ENCODE assay signal across 20 cellular contexts in genomic region chr19:19635313-19635702, GRCh38. TPM values are rescaled to one million over a fixed set of nuclear protein-coding genes. Genes with fewer than 3 reads are reported as not detected.
DNase-seq lines count a peak whose midpoint lies in the region; ATAC-seq and TF ChIP-seq lines count a peak whose summit lies in the region.
"Had no signal": no experiment of that assay in that cellular context is flagged by ENCODE, and none has a peak within 500 bp of the region (broad histone marks: within the 10 kb centered on the region; RNA-seq: fewer than 3 reads in every experiment).

No MANE protein-coding gene starts in this region.

- no peak for DNase-seq in activated CD4-positive, alpha-beta memory T cell treated with anti-CD3 and anti-CD28 coated beads for 36 hours
- DNase-seq in activated CD4-positive, alpha-beta memory T cell treated with anti-CD3 and anti-CD28 coated beads, Interleukin-2, amount 10 ng/mL, durations not matched to agents 7 days and 5 days, result no peak
- DNase-seq in CD4-positive, alpha-beta T cell, result no peak
- no peak for DNase-seq in activated naive CD8-positive, alpha-beta T cell treated with anti-CD3 and anti-CD28 coated beads, Interleukin-2, amount 50 U/mL, for 24 hours
- DNase-seq in osteoblast (ENCODE audit: insufficient read length, low spot score, missing footprints) (peak; percentile 86), NCI-H1048 (lab: John Stamatoyannopoulos, UW) (no peak), SJCRH30 (no peak)
- DNase-seq: BE2C, HCEC 1CT, MM.1S, NCI-H1417, NCI-H1694 treated with DMSO at 0.1 percent for 48 hours, NCI-H2081, NCI-H2227 treated with DMSO at 0.1 percent for 48 hours, NCI-H526 treated with DMSO at 0.1 percent for 48 hours, Right ventricle myocardium superior, RPMI8226 had no signal

- H2AFZ ChIP-seq in osteoblast (ENCODE audit: low read length), result no peak overlapping the region

- intact Hi-C loops in activated CD4-positive, alpha-beta memory T cell treated with anti-CD3 and anti-CD28 coated beads for 36 hours (cut with micrococcal nuclease), result no loop called here
- intact Hi-C loops in CD4-positive, alpha-beta T cell (cut with DNase I, micrococcal nuclease), result no loop called here

- H3K4me3 Mint-ChIP-seq in activated CD4-positive, alpha-beta memory T cell treated with anti-CD3 and anti-CD28 coated beads for 36 hours, result no peak overlapping the region
- H3K4me3 Mint-ChIP-seq in activated CD4-positive, alpha-beta memory T cell treated with anti-CD3 and anti-CD28 coated beads, Interleukin-2, amount 10 ng/mL, durations not matched to agents 7 days and 5 days, result no peak overlapping the region
- H3K4me3 Mint-ChIP-seq in CD4-positive, alpha-beta T cell, result no peak overlapping the region
- H3K4me3 Mint-ChIP-seq in activated naive CD8-positive, alpha-beta T cell treated with anti-CD3 and anti-CD28 coated beads, Interleukin-2, amount 50 U/mL, for 24 hours, result no peak overlapping the region

- H3K4me3 ChIP-seq in osteoblast (ENCODE audit: insufficient read depth, low read length) (no peak overlapping the region), SJCRH30 (no peak overlapping the region)

- no peak for TF ChIP-seq CTCF in CD4-positive, alpha-beta T cell (IDR thresholded peaks at IDR 0.05)
- TF ChIP-seq CTCF in osteoblast (IDR thresholded peaks at IDR 0.05; ENCODE audit: extremely low read depth, low read depth, low read length), result no peak

- no peaks in the 10 kb centered on the region for H3K79me2 ChIP-seq in osteoblast (ENCODE audit: insufficient read depth, low read length)

- no peaks in the 10 kb centered on the region for H4K20me1 ChIP-seq in osteoblast (ENCODE audit: insufficient read depth, low read length)

- H3K36me3 ChIP-seq in osteoblast (ENCODE audit: insufficient read depth, low read length), result peaks cover 31% of the 10 kb centered on the region
- H3K36me3 ChIP-seq in SJCRH30, result 0 out of 2 replicates have a peak, but pooled peaks cover 2% of the 10 kb centered on the region
- H3K36me3 ChIP-seq: BE2C had no signal

- CTCF ChIA-PET in activated CD4-positive, alpha-beta memory T cell treated with anti-CD3 and anti-CD28 coated beads for 36 hours (lab: Charles Lee), result no interaction called here
- CTCF ChIA-PET in activated CD4-positive, alpha-beta memory T cell treated with anti-CD3 and anti-CD28 coated beads, Interleukin-2, amount 10 ng/mL, durations not matched to agents 7 days and 5 days (lab: Charles Lee), result no interaction called here
- CTCF ChIA-PET in CD4-positive, alpha-beta T cell (lab: Charles Lee), result no interaction called here

- peak overlapping the region; percentile 64 for H3K27ac Mint-ChIP-seq in activated CD4-positive, alpha-beta memory T cell treated with anti-CD3 and anti-CD28 coated beads for 36 hours
- H3K27ac Mint-ChIP-seq in activated CD4-positive, alpha-beta memory T cell treated with anti-CD3 and anti-CD28 coated beads, Interleukin-2, amount 10 ng/mL, durations not matched to agents 7 days and 5 days, result no peak overlapping the region
- peak overlapping the region; percentile 36 for H3K27ac Mint-ChIP-seq in CD4-positive, alpha-beta T cell
- H3K27ac Mint-ChIP-seq in activated naive CD8-positive, alpha-beta T cell treated with anti-CD3 and anti-CD28 coated beads, Interleukin-2, amount 50 U/mL, for 24 hours, result peak overlapping the region; percentile 64

- H3K4me1 ChIP-seq in osteoblast (ENCODE audit: insufficient read depth, low read length) (no peaks in the 10 kb centered on the region), SJCRH30 (no peaks in the 10 kb centered on the region)
- H3K4me1 ChIP-seq: BE2C had no signal

- no peak for ATAC-seq in CD4-positive, alpha-beta T cell (ENCODE audit: poor library complexity)
- no peak for ATAC-seq in activated naive CD8-positive, alpha-beta T cell treated with anti-CD3 and anti-CD28 coated beads, Interleukin-2, amount 50 U/mL, for 24 hours
- ATAC-seq in GM21723 (IDR thresholded peaks at IDR 0.05; ENCODE audit: unreplicated experiment), result no peak

- no peaks in the 10 kb centered on the region for H3K27me3 ChIP-seq in CD4-positive, alpha-beta T cell (ENCODE audit: control insufficient read depth, insufficient read depth, low read length)
- H3K27me3 ChIP-seq in osteoblast (ENCODE audit: insufficient read depth, low read length) (no peaks in the 10 kb centered on the region), SJCRH30 (no peaks in the 10 kb centered on the region)
- H3K27me3 ChIP-seq: BE2C had no signal

- H3K9me3 Mint-ChIP-seq in activated CD4-positive, alpha-beta memory T cell treated with anti-CD3 and anti-CD28 coated beads for 36 hours, result no peaks in the 10 kb centered on the region
- H3K9me3 Mint-ChIP-seq in activated CD4-positive, alpha-beta memory T cell treated with anti-CD3 and anti-CD28 coated beads, Interleukin-2, amount 10 ng/mL, durations not matched to agents 7 days and 5 days, result no peaks in the 10 kb centered on the region
- H3K9me3 Mint-ChIP-seq in CD4-positive, alpha-beta T cell, result no peaks in the 10 kb centered on the region
- no peaks in the 10 kb centered on the region for H3K9me3 Mint-ChIP-seq in activated naive CD8-positive, alpha-beta T cell treated with anti-CD3 and anti-CD28 coated beads, Interleukin-2, amount 50 U/mL, for 24 hours

- H3K4me1 Mint-ChIP-seq in activated CD4-positive, alpha-beta memory T cell treated with anti-CD3 and anti-CD28 coated beads for 36 hours (ENCODE audit: low read depth), result peaks cover 7% of the 10 kb centered on the region
- H3K4me1 Mint-ChIP-seq in activated CD4-positive, alpha-beta memory T cell treated with anti-CD3 and anti-CD28 coated beads, Interleukin-2, amount 10 ng/mL, durations not matched to agents 7 days and 5 days, result peaks cover 25% of the 10 kb centered on the region
- H3K4me1 Mint-ChIP-seq in CD4-positive, alpha-beta T cell (ENCODE audit: low read depth), result peaks cover 5% of the 10 kb centered on the region
- H3K4me1 Mint-ChIP-seq in activated naive CD8-positive, alpha-beta T cell treated with anti-CD3 and anti-CD28 coated beads, Interleukin-2, amount 50 U/mL, for 24 hours, result peaks cover 6% of the 10 kb centered on the region

- peak overlapping the region; percentile 23 for H3K27ac ChIP-seq in CD4-positive, alpha-beta T cell (ENCODE audit: low read depth, low read length)
- H3K27ac ChIP-seq in osteoblast (ENCODE audit: low read depth, low read length) (no peak overlapping the region), SJCRH30 (no peak overlapping the region)
- H3K27ac ChIP-seq: 22Rv1, KMS-11 had no signal

- peaks cover 51% of the 10 kb centered on the region for H3K36me3 Mint-ChIP-seq in activated CD4-positive, alpha-beta memory T cell treated with anti-CD3 and anti-CD28 coated beads for 36 hours
- H3K36me3 Mint-ChIP-seq in activated CD4-positive, alpha-beta memory T cell treated with anti-CD3 and anti-CD28 coated beads, Interleukin-2, amount 10 ng/mL, durations not matched to agents 7 days and 5 days (ENCODE audit: low read depth), result peaks cover 79% of the 10 kb centered on the region
- peaks cover 82% of the 10 kb centered on the region for H3K36me3 Mint-ChIP-seq in CD4-positive, alpha-beta T cell (ENCODE audit: low read depth)
- peaks cover 29% of the 10 kb centered on the region for H3K36me3 Mint-ChIP-seq in activated naive CD8-positive, alpha-beta T cell treated with anti-CD3 and anti-CD28 coated beads, Interleukin-2, amount 50 U/mL, for 24 hours (ENCODE audit: low read depth)

- POLR2A ChIA-PET in activated CD4-positive, alpha-beta memory T cell treated with anti-CD3 and anti-CD28 coated beads for 36 hours (lab: Charles Lee), result no interaction called here
- POLR2A ChIA-PET in activated CD4-positive, alpha-beta memory T cell treated with anti-CD3 and anti-CD28 coated beads, Interleukin-2, amount 10 ng/mL, durations not matched to agents 7 days and 5 days (lab: Charles Lee), result interaction anchor here (1.1 kb wide), 1 partner anchor 33 kb away, joined by 5 read pairs; the partner anchor contains the start of gene ZNF101
- POLR2A ChIA-PET in CD4-positive, alpha-beta T cell (lab: Charles Lee), result interaction anchor here (2.6 kb wide), 1 partner anchor 33 kb away, joined by 7 read pairs; no protein-coding TSS in a partner anchor

- H3K9me3 ChIP-seq in CD4-positive, alpha-beta T cell (ENCODE audit: control insufficient read depth, low read length), result no peaks in the 10 kb centered on the region
- H3K9me3 ChIP-seq in osteoblast (ENCODE audit: low read depth, low read length), result no peaks in the 10 kb centered on the region
- H3K9me3 ChIP-seq in SJCRH30 (replicated peaks), result no peaks in the 10 kb centered on the region; the same call in 1 of the 2 replicates
- H3K9me3 ChIP-seq: BE2C had no signal

- no peaks in the 10 kb centered on the region for H3K27me3 Mint-ChIP-seq in activated CD4-positive, alpha-beta memory T cell treated with anti-CD3 and anti-CD28 coated beads for 36 hours
- H3K27me3 Mint-ChIP-seq in activated CD4-positive, alpha-beta memory T cell treated with anti-CD3 and anti-CD28 coated beads, Interleukin-2, amount 10 ng/mL, durations not matched to agents 7 days and 5 days, result no peaks in the 10 kb centered on the region
- H3K27me3 Mint-ChIP-seq in CD4-positive, alpha-beta T cell, result no peaks in the 10 kb centered on the region
- H3K27me3 Mint-ChIP-seq in activated naive CD8-positive, alpha-beta T cell treated with anti-CD3 and anti-CD28 coated beads, Interleukin-2, amount 50 U/mL, for 24 hours, result no peaks in the 10 kb centered on the region

- H3K4me2 ChIP-seq in osteoblast (ENCODE audit: insufficient read depth, low read length), result no peak overlapping the region
- H3K4me2 ChIP-seq: KMS-11 had no signal

RNA-seq across cellular contexts. Expression of gene LPAR2, which starts 7.3 kb away (rescaled TPM):
- 10 to 100 TPM; 32.5 to 33.1 TPM for total RNA-seq in activated CD4-positive, alpha-beta memory T cell treated with anti-CD3 and anti-CD28 coated beads for 36 hours
- total RNA-seq in activated CD4-positive, alpha-beta memory T cell treated with anti-CD3 and anti-CD28 coated beads, Interleukin-2, amount 10 ng/mL, durations not matched to agents 7 days and 5 days, result 10 to 100 TPM; 43.2 to 46.2 TPM
- total RNA-seq in CD4-positive, alpha-beta T cell, result 10 to 100 TPM; 85.9 to 93.7 TPM
- 0.72 and 0.88 TPM in 2 replicates for total RNA-seq in osteoblast
- total RNA-seq in SJCRH30 (2014; rRNA removed; shearing (Covaris generic)), result 1.5 and 1.9 TPM in 2 replicates

RNA-seq across cellular contexts. Expression of gene GMIP, which starts 8.1 kb away (rescaled TPM):
- 10 to 100 TPM; 78.6 to 79.4 TPM for total RNA-seq in activated CD4-positive, alpha-beta memory T cell treated with anti-CD3 and anti-CD28 coated beads for 36 hours
- total RNA-seq in activated CD4-positive, alpha-beta memory T cell treated with anti-CD3 and anti-CD28 coated beads, Interleukin-2, amount 10 ng/mL, durations not matched to agents 7 days and 5 days, result 100 to 1,000 TPM; 111 to 112 TPM
- total RNA-seq in CD4-positive, alpha-beta T cell, result 10 to 100 TPM; 89.6 to 97.0 TPM
- 4.7 and 6.5 TPM in 2 replicates for total RNA-seq in osteoblast
- 3.2 and 4.6 TPM in 2 replicates for total RNA-seq in SJCRH30 (2014; rRNA removed; shearing (Covaris generic))

RNA-seq across cellular contexts. Expression of gene PBX4, which starts 16.8 kb away (rescaled TPM):
- total RNA-seq in activated CD4-positive, alpha-beta memory T cell treated with anti-CD3 and anti-CD28 coated beads for 36 hours, result 10 to 100 TPM; 44.9 to 45.7 TPM
- 10 to 100 TPM; 49.0 to 55.6 TPM for total RNA-seq in activated CD4-positive, alpha-beta memory T cell treated with anti-CD3 and anti-CD28 coated beads, Interleukin-2, amount 10 ng/mL, durations not matched to agents 7 days and 5 days
- 10 to 100 TPM; 50.1 to 51.8 TPM for total RNA-seq in CD4-positive, alpha-beta T cell
- total RNA-seq in osteoblast, result 0.36 and 0.88 TPM in 2 replicates
- total RNA-seq in SJCRH30 (2014; rRNA removed; shearing (Covaris generic)), result 3.6 and 3.7 TPM in 2 replicates
- total RNA-seq: Right ventricle myocardium superior had no signal

RNA-seq across cellular contexts. Expression of gene ATP13A1, which starts 28.2 kb away (rescaled TPM):
- total RNA-seq in activated CD4-positive, alpha-beta memory T cell treated with anti-CD3 and anti-CD28 coated beads for 36 hours, result 10 to 100 TPM; 66.6 to 69.2 TPM
- total RNA-seq in activated CD4-positive, alpha-beta memory T cell treated with anti-CD3 and anti-CD28 coated beads, Interleukin-2, amount 10 ng/mL, durations not matched to agents 7 days and 5 days, result 100 to 1,000 TPM; 102 to 107 TPM
- total RNA-seq in CD4-positive, alpha-beta T cell, result 10 to 100 TPM; 84.8 to 87.6 TPM
- total RNA-seq in osteoblast, result 43.3 and 65.9 TPM in 2 replicates
- total RNA-seq in SJCRH30 (2014; rRNA removed; shearing (Covaris generic)), result 28.8 and 29.3 TPM in 2 replicates

RNA-seq across cellular contexts. Expression of gene ZNF101, which starts 33.3 kb away (rescaled TPM):
- 10 to 100 TPM; 76.0 to 77.0 TPM for total RNA-seq in activated CD4-positive, alpha-beta memory T cell treated with anti-CD3 and anti-CD28 coated beads for 36 hours
- 100 to 1,000 TPM; 105 to 108 TPM for total RNA-seq in activated CD4-positive, alpha-beta memory T cell treated with anti-CD3 and anti-CD28 coated beads, Interleukin-2, amount 10 ng/mL, durations not matched to agents 7 days and 5 days
- 10 to 100 TPM; 58.8 to 60.6 TPM for total RNA-seq in CD4-positive, alpha-beta T cell
- 7.2 and 9.4 TPM in 2 replicates for total RNA-seq in osteoblast
- 17.9 and 19.5 TPM in 2 replicates for total RNA-seq in SJCRH30 (2014; rRNA removed; shearing (Covaris generic))

Comparison
In these comparisons a context has a peak if more than half of its experiments do, and no peak if none do; other contexts are left out.
1. RNA of gene LPAR2, which starts 7.3 kb away (total RNA-seq): 85.9 to 93.7 TPM in CD4-positive, alpha-beta T cell, 43.2 to 46.2 TPM in activated CD4-positive, alpha-beta memory T cell treated with anti-CD3 and anti-CD28 coated beads, Interleukin-2, amount 10 ng/mL, durations not matched to agents 7 days and 5 days and 32.5 to 33.1 TPM in activated CD4-positive, alpha-beta memory T cell treated with anti-CD3 and anti-CD28 coated beads for 36 hours; 1.5 to 1.9 TPM in SJCRH30 and 0.72 to 0.88 TPM in osteoblast; every median in the first group is over 10 times any median in the second.
2. RNA of gene GMIP, which starts 8.1 kb away (total RNA-seq): 111 to 112 TPM in activated CD4-positive, alpha-beta memory T cell treated with anti-CD3 and anti-CD28 coated beads, Interleukin-2, amount 10 ng/mL, durations not matched to agents 7 days and 5 days, 89.6 to 97.0 TPM in CD4-positive, alpha-beta T cell and 78.6 to 79.4 TPM in activated CD4-positive, alpha-beta memory T cell treated with anti-CD3 and anti-CD28 coated beads for 36 hours; 4.7 to 6.5 TPM in osteoblast and 3.2 to 4.6 TPM in SJCRH30; every median in the first group is over 10 times any median in the second.